ENCODE assay signal across 30 cellular contexts in genomic region chr2:241074901-241075540, GRCh38.
"Had no signal": no experiment of that assay in that cellular context is flagged by ENCODE, and none has a peak within 500 bp of the region (broad histone marks: within the 10 kb centered on the region; RNA-seq: fewer than 3 reads in every experiment).

No MANE protein-coding gene starts in this region.

- H3K9me3 ChIP-seq: colonic mucosa, esophagus muscularis mucosa, gastroesophageal sphincter, heart left ventricle, left lung, mucosa of descending colon, ovary, psoas muscle, sigmoid colon, thoracic aorta, tibial nerve, upper lobe of right lung had no signal

- H3K27me3 Mint-ChIP-seq: dendritic cell treated with granulocyte-macrophage colony-stimulating factor and Interleukin-4, amounts not matched to agents 40 ng/mL and 50 ng/mL, for 4 days; naive B cell; natural killer cell treated with Interleukin-12 subunit alpha and Interleukin-12 subunit beta and Interleukin-15 and Interleukin-18, amount 100 ng/mL, for 72 hours; stimulated activated memory B cell treated with anti-CD40 and anti-IgM and Interleukin-4, amounts not matched to agents 10 μg/mL and 1 μg/mL and 100 μg/mL, for 72 hours had no signal

- H3K36me3 Mint-ChIP-seq: mesothelial cell of epicardium; natural killer cell treated with Interleukin-12 subunit alpha and Interleukin-12 subunit beta and Interleukin-15 and Interleukin-18, amount 100 ng/mL, for 72 hours had no signal

- H3K36me3 ChIP-seq: colonic mucosa, ovary had no signal

- H3K4me1 Mint-ChIP-seq: endodermal cell, mesothelial cell of epicardium, neural crest cell had no signal

- H3K27me3 ChIP-seq: colonic mucosa, heart left ventricle, hepatocyte, left lung, ovary, tibial nerve, upper lobe of right lung had no signal

- H3K4me3 ChIP-seq: colonic mucosa, esophagus muscularis mucosa, gastroesophageal sphincter, heart left ventricle, hepatocyte, left lung, mucosa of descending colon, ovary, psoas muscle, sigmoid colon, thoracic aorta, tibial nerve, upper lobe of right lung had no signal

- H3K27ac Mint-ChIP-seq: dendritic cell treated with granulocyte-macrophage colony-stimulating factor and Interleukin-4, amounts not matched to agents 40 ng/mL and 50 ng/mL, for 4 days; endodermal cell; mesothelial cell of epicardium; natural killer cell treated with Interleukin-12 subunit alpha and Interleukin-12 subunit beta and Interleukin-15 and Interleukin-18, amount 100 ng/mL, for 72 hours; stimulated activated memory B cell treated with anti-CD40 and anti-IgM and Interleukin-4, amounts not matched to agents 10 μg/mL and 1 μg/mL and 100 μg/mL, for 72 hours had no signal

- H3K9me3 Mint-ChIP-seq: dendritic cell treated with granulocyte-macrophage colony-stimulating factor and Interleukin-4, amounts not matched to agents 40 ng/mL and 50 ng/mL, for 4 days; endodermal cell; mesothelial cell of epicardium; naive B cell; natural killer cell treated with Interleukin-12 subunit alpha and Interleukin-12 subunit beta and Interleukin-15 and Interleukin-18, amount 100 ng/mL, for 72 hours; neural crest cell; stimulated activated memory B cell treated with anti-CD40 and anti-IgM and Interleukin-4, amounts not matched to agents 10 μg/mL and 1 μg/mL and 100 μg/mL, for 72 hours had no signal

- H3K27ac ChIP-seq: colonic mucosa, epithelial cell of prostate, esophagus muscularis mucosa, foreskin keratinocyte, gastroesophageal sphincter, heart left ventricle, hepatocyte, left lung, ovary, psoas muscle, sigmoid colon, thoracic aorta, tibial nerve, upper lobe of right lung had no signal

- H3K4me1 ChIP-seq: colonic mucosa, esophagus muscularis mucosa, foreskin keratinocyte, gastroesophageal sphincter, heart left ventricle, psoas muscle, sigmoid colon, tibial nerve, upper lobe of right lung had no signal

- H2AFZ ChIP-seq: hepatocyte had no signal

- H3K4me2 ChIP-seq: hepatocyte had no signal

- H3K79me2 ChIP-seq: hepatocyte had no signal

- H3K4me3 Mint-ChIP-seq: dendritic cell treated with granulocyte-macrophage colony-stimulating factor and Interleukin-4, amounts not matched to agents 40 ng/mL and 50 ng/mL, for 4 days; endodermal cell; mesothelial cell of epicardium; naive B cell; natural killer cell treated with Interleukin-12 subunit alpha and Interleukin-12 subunit beta and Interleukin-15 and Interleukin-18, amount 100 ng/mL, for 72 hours; neural crest cell; stimulated activated memory B cell treated with anti-CD40 and anti-IgM and Interleukin-4, amounts not matched to agents 10 μg/mL and 1 μg/mL and 100 μg/mL, for 72 hours had no signal

- DNase-seq: colonic mucosa; effector CD8-positive, alpha-beta T cell; endodermal cell; foreskin keratinocyte; heart left ventricle; left cardiac atrium; left lung; mesenchymal stem cell; mucosa of descending colon; naive B cell; ovary; psoas muscle; right cardiac atrium; sigmoid colon; stimulated activated CD4-positive, alpha-beta T cell treated with anti-CD3 and anti-CD28 coated beads, Interleukin-2, amount 100 ng/mL, for 24 hours; stimulated activated CD4-positive, alpha-beta T cell treated with anti-CD3 and anti-CD28 coated beads, Interleukin-4, amount 100 ng/mL, for 24 hours; stimulated activated naive CD8-positive, alpha-beta T cell treated with anti-CD3 and anti-CD28 coated beads, Interleukin-15, Interleukin-2, amounts not matched to agents 100 U/mL and 50 U/mL, for 24 hours; substantia nigra; upper lobe of right lung had no signal
